ENCODE assay signal across 1 cellular context in the genomic region with DNA sequence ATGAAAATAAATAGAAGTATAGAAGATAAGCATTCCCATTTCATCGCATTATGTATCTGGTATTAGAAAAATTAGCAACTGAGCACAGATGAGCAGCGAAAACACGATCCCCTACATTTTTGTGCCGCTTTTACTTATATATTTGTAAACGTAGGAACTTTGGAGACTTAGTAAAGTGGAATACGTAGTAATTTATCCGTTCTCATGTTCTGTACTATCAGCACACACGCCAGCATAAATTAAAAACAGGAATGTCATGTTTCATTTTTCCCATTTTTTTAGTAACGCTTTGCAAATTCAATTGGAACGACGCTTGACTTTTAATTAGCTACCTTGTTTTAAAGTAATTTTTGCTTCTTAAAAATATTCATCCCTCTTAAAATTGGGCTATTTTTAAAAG.
TF ChIP-seq lines count a peak whose summit lies in the region.

No MANE protein-coding gene starts in this region.

TF ChIP-seq in GM23338, 12 proteins besides CTCF, POLR2A, EP300 and RAD21 (continued from another document):
- TF ChIP-seq, protein P1, sequence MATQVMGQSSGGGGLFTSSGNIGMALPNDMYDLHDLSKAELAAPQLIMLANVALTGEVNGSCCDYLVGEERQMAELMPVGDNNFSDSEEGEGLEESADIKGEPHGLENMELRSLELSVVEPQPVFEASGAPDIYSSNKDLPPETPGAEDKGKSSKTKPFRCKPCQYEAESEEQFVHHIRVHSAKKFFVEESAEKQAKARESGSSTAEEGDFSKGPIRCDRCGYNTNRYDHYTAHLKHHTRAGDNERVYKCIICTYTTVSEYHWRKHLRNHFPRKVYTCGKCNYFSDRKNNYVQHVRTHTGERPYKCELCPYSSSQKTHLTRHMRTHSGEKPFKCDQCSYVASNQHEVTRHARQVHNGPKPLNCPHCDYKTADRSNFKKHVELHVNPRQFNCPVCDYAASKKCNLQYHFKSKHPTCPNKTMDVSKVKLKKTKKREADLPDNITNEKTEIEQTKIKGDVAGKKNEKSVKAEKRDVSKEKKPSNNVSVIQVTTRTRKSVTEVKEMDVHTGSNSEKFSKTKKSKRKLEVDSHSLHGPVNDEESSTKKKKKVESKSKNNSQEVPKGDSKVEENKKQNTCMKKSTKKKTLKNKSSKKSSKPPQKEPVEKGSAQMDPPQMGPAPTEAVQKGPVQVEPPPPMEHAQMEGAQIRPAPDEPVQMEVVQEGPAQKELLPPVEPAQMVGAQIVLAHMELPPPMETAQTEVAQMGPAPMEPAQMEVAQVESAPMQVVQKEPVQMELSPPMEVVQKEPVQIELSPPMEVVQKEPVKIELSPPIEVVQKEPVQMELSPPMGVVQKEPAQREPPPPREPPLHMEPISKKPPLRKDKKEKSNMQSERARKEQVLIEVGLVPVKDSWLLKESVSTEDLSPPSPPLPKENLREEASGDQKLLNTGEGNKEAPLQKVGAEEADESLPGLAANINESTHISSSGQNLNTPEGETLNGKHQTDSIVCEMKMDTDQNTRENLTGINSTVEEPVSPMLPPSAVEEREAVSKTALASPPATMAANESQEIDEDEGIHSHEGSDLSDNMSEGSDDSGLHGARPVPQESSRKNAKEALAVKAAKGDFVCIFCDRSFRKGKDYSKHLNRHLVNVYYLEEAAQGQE (IDR thresholded peaks at IDR 0.05; ENCODE audit: unreplicated experiment) = no peak
- TF ChIP-seq ZNF114 (CRISPR knock-in tag; IDR thresholded peaks at IDR 0.05) = no peak
TF ChIP-seq in GM23338: peak in this region for 0.
